In the genomic region with DNA sequence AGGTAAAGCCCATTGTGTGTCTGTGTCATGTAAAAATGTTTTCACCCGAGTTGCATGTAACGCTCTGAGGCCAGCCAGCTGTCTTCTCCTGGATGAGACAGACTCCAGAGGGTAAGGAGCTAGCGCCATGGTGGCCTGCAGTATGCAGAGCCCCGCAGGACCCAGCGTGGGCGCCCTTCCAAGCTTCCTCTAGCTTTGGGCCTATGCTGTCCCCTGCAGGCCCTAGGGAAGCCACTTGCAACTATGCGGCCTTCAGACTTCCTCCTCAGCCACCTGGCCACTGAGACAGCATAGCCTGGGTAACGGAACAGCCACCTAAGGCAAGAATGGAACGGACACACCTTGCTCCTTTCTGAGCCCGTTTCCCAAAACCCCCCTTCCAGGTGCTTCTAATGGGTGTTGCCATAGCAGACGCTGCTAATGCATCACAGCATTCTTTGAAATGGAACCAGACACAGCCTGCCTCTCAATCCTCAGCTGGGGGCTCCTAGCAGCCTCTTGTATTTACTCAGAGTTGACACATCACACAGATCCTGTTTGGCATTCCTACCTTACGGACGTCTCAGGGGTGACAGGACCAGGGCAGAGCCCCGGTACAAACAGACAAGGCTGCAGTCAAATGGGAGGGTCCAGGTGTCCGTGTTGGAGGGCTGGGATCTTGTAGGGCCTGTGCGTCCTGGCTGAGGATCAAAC, we compare ENCODE assay signal across 1 cellular context.
TF ChIP-seq lines count a peak whose summit lies in the region.

No MANE protein-coding gene starts in this region.

TF ChIP-seq in K562, 482 proteins besides CTCF, POLR2A, EP300 and RAD21:
- TF ChIP-seq, protein P1, sequence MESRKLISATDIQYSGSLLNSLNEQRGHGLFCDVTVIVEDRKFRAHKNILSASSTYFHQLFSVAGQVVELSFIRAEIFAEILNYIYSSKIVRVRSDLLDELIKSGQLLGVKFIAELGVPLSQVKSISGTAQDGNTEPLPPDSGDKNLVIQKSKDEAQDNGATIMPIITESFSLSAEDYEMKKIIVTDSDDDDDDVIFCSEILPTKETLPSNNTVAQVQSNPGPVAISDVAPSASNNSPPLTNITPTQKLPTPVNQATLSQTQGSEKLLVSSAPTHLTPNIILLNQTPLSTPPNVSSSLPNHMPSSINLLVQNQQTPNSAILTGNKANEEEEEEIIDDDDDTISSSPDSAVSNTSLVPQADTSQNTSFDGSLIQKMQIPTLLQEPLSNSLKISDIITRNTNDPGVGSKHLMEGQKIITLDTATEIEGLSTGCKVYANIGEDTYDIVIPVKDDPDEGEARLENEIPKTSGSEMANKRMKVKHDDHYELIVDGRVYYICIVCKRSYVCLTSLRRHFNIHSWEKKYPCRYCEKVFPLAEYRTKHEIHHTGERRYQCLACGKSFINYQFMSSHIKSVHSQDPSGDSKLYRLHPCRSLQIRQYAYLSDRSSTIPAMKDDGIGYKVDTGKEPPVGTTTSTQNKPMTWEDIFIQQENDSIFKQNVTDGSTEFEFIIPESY (CRISPR knock-in tag; IDR thresholded peaks at IDR 0.05), result peak; percentile 76
- TF ChIP-seq SREBF1 (IDR thresholded peaks at IDR 0.05; ENCODE audit: borderline replicate concordance, low read depth, low read length), result no peak
- TF ChIP-seq, protein P2, sequence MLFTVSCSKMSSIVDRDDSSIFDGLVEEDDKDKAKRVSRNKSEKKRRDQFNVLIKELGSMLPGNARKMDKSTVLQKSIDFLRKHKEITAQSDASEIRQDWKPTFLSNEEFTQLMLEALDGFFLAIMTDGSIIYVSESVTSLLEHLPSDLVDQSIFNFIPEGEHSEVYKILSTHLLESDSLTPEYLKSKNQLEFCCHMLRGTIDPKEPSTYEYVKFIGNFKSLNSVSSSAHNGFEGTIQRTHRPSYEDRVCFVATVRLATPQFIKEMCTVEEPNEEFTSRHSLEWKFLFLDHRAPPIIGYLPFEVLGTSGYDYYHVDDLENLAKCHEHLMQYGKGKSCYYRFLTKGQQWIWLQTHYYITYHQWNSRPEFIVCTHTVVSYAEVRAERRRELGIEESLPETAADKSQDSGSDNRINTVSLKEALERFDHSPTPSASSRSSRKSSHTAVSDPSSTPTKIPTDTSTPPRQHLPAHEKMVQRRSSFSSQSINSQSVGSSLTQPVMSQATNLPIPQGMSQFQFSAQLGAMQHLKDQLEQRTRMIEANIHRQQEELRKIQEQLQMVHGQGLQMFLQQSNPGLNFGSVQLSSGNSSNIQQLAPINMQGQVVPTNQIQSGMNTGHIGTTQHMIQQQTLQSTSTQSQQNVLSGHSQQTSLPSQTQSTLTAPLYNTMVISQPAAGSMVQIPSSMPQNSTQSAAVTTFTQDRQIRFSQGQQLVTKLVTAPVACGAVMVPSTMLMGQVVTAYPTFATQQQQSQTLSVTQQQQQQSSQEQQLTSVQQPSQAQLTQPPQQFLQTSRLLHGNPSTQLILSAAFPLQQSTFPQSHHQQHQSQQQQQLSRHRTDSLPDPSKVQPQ (CRISPR knock-in tag; IDR thresholded peaks at IDR 0.05; ENCODE audit: borderline replicate concordance), result no peak
